Comparison of ENCODE assay signal across 8 cellular contexts in genomic region chr15:90296316-90296884, GRCh38. TPM values are rescaled to one million over a fixed set of nuclear protein-coding genes. Genes with fewer than 3 reads are reported as not detected.
"Had no signal": no experiment of that assay in that cellular context is flagged by ENCODE, and none has a peak within 500 bp of the region (broad histone marks: within the 10 kb centered on the region; RNA-seq: fewer than 3 reads in every experiment).

No MANE protein-coding gene starts in this region.

RNA-seq across cellular contexts. Expression of gene TTLL13, which starts 47.0 kb away (rescaled TPM):
- total RNA-seq: esophagus mucosa, gastrocnemius medialis, glomerular endothelial cell, lower lobe of right lung, mesenteric fat pad, osteocyte, stomach had no signal
- polyA plus RNA-seq: naive thymus-derived CD8-positive, alpha-beta T cell had no signal
